8 cellular contexts compared by ENCODE assay signal in the genomic region with DNA sequence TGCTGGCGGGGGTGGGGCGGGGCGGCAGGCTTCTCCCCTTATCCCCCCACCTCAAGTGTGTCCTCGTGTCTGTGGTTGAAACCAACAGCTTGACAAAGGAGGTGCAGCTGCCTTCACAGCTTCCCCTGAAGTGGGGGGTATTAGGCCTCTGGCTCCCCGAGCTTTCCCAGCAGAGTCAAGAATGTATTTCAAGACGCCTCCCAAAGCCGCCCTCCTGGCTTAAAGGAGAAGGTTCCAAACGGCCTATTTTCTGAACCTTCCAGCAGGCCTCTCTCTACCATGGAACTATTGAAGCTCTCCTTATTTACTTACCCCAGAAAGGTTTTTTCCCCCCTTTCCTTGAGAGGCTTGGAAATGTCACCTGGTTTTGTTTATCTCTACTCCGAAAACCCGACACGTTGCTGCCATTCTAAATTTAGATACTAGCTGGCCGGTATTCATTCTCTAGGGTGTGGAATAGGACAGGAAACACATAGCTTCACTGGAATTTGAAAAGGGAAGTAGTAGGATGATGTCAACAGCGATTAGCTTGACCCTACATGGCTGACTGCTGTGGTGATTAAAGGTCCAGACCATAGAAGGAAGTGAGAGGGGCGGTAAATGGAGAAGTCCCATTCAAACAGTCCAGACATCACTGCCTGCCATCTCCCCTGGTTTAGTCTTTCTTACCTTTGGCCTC. TPM values are rescaled to one million over a fixed set of nuclear protein-coding genes. Genes with fewer than 3 reads are reported as not detected.
DNase-seq lines count a peak whose midpoint lies in the region; ATAC-seq and TF ChIP-seq lines count a peak whose summit lies in the region.

No MANE protein-coding gene starts in this region.

- WGBS in HUES64, result 13% methylated on average over 11 of the region's 14 CpGs
- 7 to 11% methylated on average over 6 to 10 of the region's 14 CpGs for WGBS in esophagus squamous epithelium, 2 donors

- H3K27me3 ChIP-seq in HUES64 (ENCODE audit: insufficient read depth, low read length) (no peaks in the 10 kb centered on the region), esophagus squamous epithelium (no peaks in the 10 kb centered on the region), muscle layer of duodenum (ENCODE audit: low read depth, low read length) (no peaks in the 10 kb centered on the region)

- peak overlapping the region; percentile 100 for H3K4me3 Mint-ChIP-seq in T-helper 17 cell

- ATAC-seq in T-helper 17 cell, result no peak

- peak overlapping the region; percentile 92 for H3K27ac ChIP-seq in HUES64 (ENCODE audit: low read depth, low read length)
- peak overlapping the region; percentile 95 to 99 (median 96) for H3K27ac ChIP-seq in esophagus squamous epithelium
- H3K27ac ChIP-seq in muscle layer of duodenum (ENCODE audit: low read length), result peak overlapping the region; percentile 93

- H3K9ac ChIP-seq in HUES64 (ENCODE audit: low read depth, low read length), result peak overlapping the region; percentile 76

- peaks cover 24% of the 10 kb centered on the region for H3K4me1 Mint-ChIP-seq in T-helper 17 cell

- H3K36me3 Mint-ChIP-seq in T-helper 17 cell (ENCODE audit: low read depth), result peaks cover 8% of the 10 kb centered on the region

- no peaks in the 10 kb centered on the region for H3K27me3 Mint-ChIP-seq in T-helper 17 cell

- DNase-seq in DMS53 treated with DMSO at 0.1 percent for 48 hours (lab: John Stamatoyannopoulos, UW; ENCODE audit: unreplicated experiment) (peak; percentile 89), GM20000 (ENCODE audit: low spot score) (peak; percentile 49), T-helper 17 cell (no peak), esophagus squamous epithelium (lab: John Stamatoyannopoulos, UW) (no peak), NCI-H1930 (lab: John Stamatoyannopoulos, UW) (no peak)
- no peak for DNase-seq in activated effector memory CD4-positive, alpha-beta T cell treated with Interleukin-2 at 50 U/mL for 16 hours

- H3K4me3 ChIP-seq in HUES64 (ENCODE audit: low read length) (peak overlapping the region; percentile 99), esophagus squamous epithelium (peak overlapping the region; percentile 68 to 99 (median 76)), muscle layer of duodenum (ENCODE audit: low read depth in 1 of 2, low read length in 2 of 2) (peak overlapping the region; percentile 34 to 88)

- no peak for TF ChIP-seq POLR2A in esophagus squamous epithelium (IDR thresholded peaks at IDR 0.05)

- intact Hi-C loops in esophagus squamous epithelium (cut with DNase I), result no loop called here

- H3K9me3 ChIP-seq in HUES64 (ENCODE audit: insufficient read depth, low read depth, low read length), result no peaks in the 10 kb centered on the region
- H3K9me3 ChIP-seq in T-helper 17 cell (ENCODE audit: control insufficient read depth, low read length, poor library complexity, severe bottlenecking), result no peaks in the 10 kb centered on the region
- no peaks in the 10 kb centered on the region for H3K9me3 ChIP-seq in esophagus squamous epithelium
- no peaks in the 10 kb centered on the region for H3K9me3 ChIP-seq in muscle layer of duodenum (ENCODE audit: control insufficient read depth in 1 of 2, low read length in 2 of 2)

- H3K4me1 ChIP-seq in HUES64 (ENCODE audit: insufficient read depth, low read length), result peaks cover 29% of the 10 kb centered on the region
- peaks cover 0 to 35% (median 15%) of the 10 kb centered on the region in 3 donors for H3K4me1 ChIP-seq in esophagus squamous epithelium
- H3K4me1 ChIP-seq in muscle layer of duodenum (ENCODE audit: control insufficient read depth in 1 of 2, insufficient read depth in 2 of 2, low read length in 2 of 2), result peaks cover 5 to 10% of the 10 kb centered on the region in 2 donors

- H3K27ac Mint-ChIP-seq in T-helper 17 cell, result peak overlapping the region; percentile 99

- H3K36me3 ChIP-seq in HUES64 (ENCODE audit: insufficient read depth, low read length), result no peaks in the 10 kb centered on the region
- H3K36me3 ChIP-seq in esophagus squamous epithelium, result no peaks in the 10 kb centered on the region
- peaks cover 0 to 8% of the 10 kb centered on the region in 2 donors for H3K36me3 ChIP-seq in muscle layer of duodenum (ENCODE audit: control insufficient read depth in 1 of 2, insufficient read depth in 2 of 2, low read length in 2 of 2)

- no peak for TF ChIP-seq CTCF in GM20000 (IDR thresholded peaks at IDR 0.05; ENCODE audit: extremely low read depth, missing control alignments)
- no peak for TF ChIP-seq CTCF in esophagus squamous epithelium (IDR thresholded peaks at IDR 0.05)

RNA-seq across cellular contexts. Expression of gene PICALM, which starts 0.7 kb away (rescaled TPM):
- polyA plus RNA-seq in HUES64 (2013, experiment 1 of 2), result 72.6 TPM
- 80.8 TPM for polyA plus RNA-seq in HUES64 (2013, experiment 2 of 2)
- total RNA-seq in T-helper 17 cell (100 to 1,000 TPM; 122 to 124 TPM), esophagus squamous epithelium (100 to 1,000 TPM; 128 to 196 (median 143) TPM)

Comparison
In these comparisons a context has a peak if more than half of its experiments do, and no peak if none do; other contexts are left out.
1. DNase-seq: peak in DMS53 treated with DMSO at 0.1 percent for 48 hours (single experiment) and GM20000 (single experiment); none in T-helper 17 cell (0 of 3), esophagus squamous epithelium (single experiment), activated effector memory CD4-positive, alpha-beta T cell treated with Interleukin-2 at 50 U/mL for 16 hours (single experiment) and NCI-H1930 (0 of 2).
2. Peak in every context shown above with its lines, with median percentiles within 50 percentile points of each other: H3K27ac ChIP-seq and H3K4me3 ChIP-seq.